Comparison of ENCODE assay signal across 10 cellular contexts in the genomic region with DNA sequence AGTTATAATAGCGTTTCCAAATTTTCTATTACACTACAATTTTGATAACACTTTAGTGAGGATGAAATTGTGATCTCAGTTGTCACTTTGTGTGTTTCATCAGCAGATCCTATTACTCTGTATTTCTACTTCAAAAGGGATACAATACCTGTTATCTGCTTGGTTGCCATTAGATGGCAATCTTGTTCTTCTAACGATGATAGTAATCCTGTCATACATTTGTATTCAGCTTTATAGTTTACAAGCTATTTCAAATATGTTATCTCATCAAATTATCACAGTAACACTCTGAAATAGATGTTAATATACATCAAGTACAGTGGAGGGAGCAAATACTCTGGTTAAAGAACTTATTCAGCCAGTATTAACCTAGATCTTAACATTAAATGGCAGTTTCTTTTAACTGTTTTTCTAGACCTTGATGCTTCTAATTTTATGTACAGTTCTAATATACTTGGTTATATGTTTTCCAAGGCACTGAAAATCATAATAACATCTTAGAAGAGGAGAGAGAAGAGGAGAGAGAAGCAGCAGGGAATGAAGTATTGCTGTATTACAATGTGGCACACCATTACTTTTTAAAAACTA.
DNase-seq lines count a peak whose midpoint lies in the region; ATAC-seq and TF ChIP-seq lines count a peak whose summit lies in the region.
"Had no signal": no experiment of that assay in that cellular context is flagged by ENCODE, and none has a peak within 500 bp of the region (broad histone marks: within the 10 kb centered on the region; RNA-seq: fewer than 3 reads in every experiment).

No MANE protein-coding gene starts in this region.

- H2BK5ac ChIP-seq in mesendoderm (ENCODE audit: low read length), result no peak overlapping the region

- CTCF ChIA-PET in Caco-2 (lab: Charles Lee), result no interaction called here

- H3K27ac ChIP-seq in mesendoderm (ENCODE audit: low read depth, low read length) (no peak overlapping the region), aorta (ENCODE audit: low read depth in 1 of 2, low read length in 2 of 2) (no peak overlapping the region)
- H3K27ac ChIP-seq: neutrophil, SJSA1 had no signal

- BruUV-seq in Caco-2 (replicated peaks; lab: Mats Ljungman, UMichigan), result no TSS peak

- H2BK15ac ChIP-seq in mesendoderm (replicated peaks; ENCODE audit: low read depth), result no peak overlapping the region

- no peak overlapping the region for H3K18ac ChIP-seq in mesendoderm (ENCODE audit: low read length)

- H3K36me3 Mint-ChIP-seq in Caco-2 (ENCODE audit: insufficient read depth, unreplicated experiment), result no peaks in the 10 kb centered on the region

- DNase-seq in Caco-2 (peak in 1 of 2 experiments; percentile 5), NCI-H2171 treated with DMSO at 0.1 percent for 48 hours (lab: John Stamatoyannopoulos, UW) (peak; percentile 42), cardiac fibroblast (ENCODE audit: low read depth in 2 of 2) (peak; percentile 33 to 48), mesendoderm (peak; percentile 69), islet precursor cell (no peak), aorta (no peak)

- H3K4ac ChIP-seq in mesendoderm (ENCODE audit: low read depth, low read length), result no peak overlapping the region

- H3K9ac ChIP-seq in mesendoderm (ENCODE audit: low read length), result no peak overlapping the region

- no peaks in the 10 kb centered on the region for H3K9me3 Mint-ChIP-seq in Caco-2 (ENCODE audit: unreplicated experiment)

- H2AK5ac ChIP-seq in mesendoderm (ENCODE audit: low read length), result no peak overlapping the region

- H3K27me3 Mint-ChIP-seq in Caco-2 (ENCODE audit: insufficient read depth, unreplicated experiment), result no peaks in the 10 kb centered on the region

- H3K4me2 ChIP-seq in mesendoderm (ENCODE audit: low read length), result no peak overlapping the region

- no peaks in the 10 kb centered on the region for H3K36me3 ChIP-seq in Caco-2 (ENCODE audit: control insufficient read depth, insufficient read depth, low read length)
- H3K36me3 ChIP-seq in mesendoderm (ENCODE audit: control insufficient read depth, insufficient read depth, low read length), result no peaks in the 10 kb centered on the region
- H3K36me3 ChIP-seq in aorta (ENCODE audit: control insufficient read depth in 1 of 2, insufficient read depth in 2 of 2, low read length in 1 of 2), result no peaks in the 10 kb centered on the region
- H3K36me3 ChIP-seq: neutrophil, SJSA1 had no signal

- H3K27me3 ChIP-seq in Caco-2 (replicated peaks; ENCODE audit: control insufficient read depth, insufficient read depth, low read length) (no peaks in the 10 kb centered on the region), mesendoderm (ENCODE audit: insufficient read depth, low read length, poor library complexity) (no peaks in the 10 kb centered on the region), aorta (ENCODE audit: control insufficient read depth in 1 of 2, insufficient read depth in 2 of 2, low read length in 1 of 2) (no peaks in the 10 kb centered on the region)
- H3K27me3 ChIP-seq: neutrophil, SJSA1 had no signal

- H3K4me3 ChIP-seq in Caco-2 (ENCODE audit: low read depth, low read length) (no peak overlapping the region), cardiac fibroblast (replicated peaks in 1 of 2; ENCODE audit: low read depth in 2 of 2, low read length in 2 of 2) (no peak overlapping the region), mesendoderm (ENCODE audit: low read length) (no peak overlapping the region), aorta (ENCODE audit: low read length in 2 of 2) (no peak overlapping the region)
- H3K4me3 ChIP-seq: SJSA1 had no signal

- H3K9me3 ChIP-seq in Caco-2 (no peaks in the 10 kb centered on the region), aorta (ENCODE audit: control insufficient read depth, low read length) (no peaks in the 10 kb centered on the region)
- H3K9me3 ChIP-seq: neutrophil, SJSA1 had no signal

- POLR2A ChIA-PET in Caco-2 (lab: Charles Lee), result no interaction called here

- intact Hi-C loops in Caco-2 (cut with micrococcal nuclease; ENCODE audit: unreplicated experiment) (loop anchor here (1.0 kb wide), 2 partner anchors 698 to 1968 kb away; no protein-coding TSS in a partner anchor), aorta (cut with DNase I) (no loop called here)

- no peaks in the 10 kb centered on the region for H3K4me1 Mint-ChIP-seq in Caco-2 (ENCODE audit: low read depth, unreplicated experiment)

- peak; percentile 97 for ATAC-seq in GM18868 (IDR thresholded peaks at IDR 0.05; ENCODE audit: unreplicated experiment)
- ATAC-seq in HG03060 (IDR thresholded peaks at IDR 0.05; ENCODE audit: low read depth, unreplicated experiment), result peak; percentile 69
- no peak for ATAC-seq in aorta (ENCODE audit: low FRiP score)

- WGBS in mesendoderm (ENCODE audit: extremely low coverage, insufficient coverage, low lambda C conversion rate), result no CpG with 5 or more reads among the region's 2 CpGs
- WGBS in aorta, 2 donors, result 2 to 3% methylated on average over 2 of the region's 2 CpGs

- H3K79me2 ChIP-seq in mesendoderm (ENCODE audit: control insufficient read depth, insufficient read depth, low read length), result no peaks in the 10 kb centered on the region

- H4K5ac ChIP-seq in mesendoderm (ENCODE audit: low read length), result no peak overlapping the region

- H3K4me1 ChIP-seq in Caco-2, result no peaks in the 10 kb centered on the region
- H3K4me1 ChIP-seq in mesendoderm (ENCODE audit: control insufficient read depth, low read depth, low read length), result no peaks in the 10 kb centered on the region
- no peaks in the 10 kb centered on the region for H3K4me1 ChIP-seq in aorta (ENCODE audit: control insufficient read depth in 1 of 2, insufficient read depth in 2 of 2, low read length in 2 of 2)
- H3K4me1 ChIP-seq: SJSA1 had no signal

- no peak overlapping the region for H3K56ac ChIP-seq in mesendoderm (ENCODE audit: low read length)

- no peak overlapping the region for H3K27ac Mint-ChIP-seq in Caco-2 (ENCODE audit: unreplicated experiment)

- no peak overlapping the region for H3K23ac ChIP-seq in mesendoderm (ENCODE audit: low read length)

- no peak overlapping the region for H3K4me3 Mint-ChIP-seq in Caco-2 (ENCODE audit: unreplicated experiment)

- H4K8ac ChIP-seq in mesendoderm (ENCODE audit: low read depth, low read length), result no peak overlapping the region

- H3K79me1 ChIP-seq in mesendoderm (ENCODE audit: low read length), result no peaks in the 10 kb centered on the region

- H2BK120ac ChIP-seq in mesendoderm (ENCODE audit: low read depth, low read length), result no peak overlapping the region

- TF ChIP-seq CTCF in Caco-2 (IDR thresholded peaks at IDR 0.05; ENCODE audit: insufficient read depth in 1 of 2, low read depth in 1 of 2, low read length in 1 of 2, severe bottlenecking in 1 of 2, unreplicated experiment in 1 of 2) (peak; percentile 45 to 52), cardiac fibroblast (IDR thresholded peaks at IDR 0.05; ENCODE audit: low read depth, low read length) (peak; percentile 47)

Comparison
In these comparisons a context has a peak if more than half of its experiments do, and no peak if none do; other contexts are left out.
1. DNase-seq: peak in NCI-H2171 treated with DMSO at 0.1 percent for 48 hours (single experiment), cardiac fibroblast (2 of 2) and mesendoderm (single experiment); none in islet precursor cell (single experiment) and aorta (0 of 2).